Comparison of ENCODE assay signal across 26 cellular contexts in the genomic region with DNA sequence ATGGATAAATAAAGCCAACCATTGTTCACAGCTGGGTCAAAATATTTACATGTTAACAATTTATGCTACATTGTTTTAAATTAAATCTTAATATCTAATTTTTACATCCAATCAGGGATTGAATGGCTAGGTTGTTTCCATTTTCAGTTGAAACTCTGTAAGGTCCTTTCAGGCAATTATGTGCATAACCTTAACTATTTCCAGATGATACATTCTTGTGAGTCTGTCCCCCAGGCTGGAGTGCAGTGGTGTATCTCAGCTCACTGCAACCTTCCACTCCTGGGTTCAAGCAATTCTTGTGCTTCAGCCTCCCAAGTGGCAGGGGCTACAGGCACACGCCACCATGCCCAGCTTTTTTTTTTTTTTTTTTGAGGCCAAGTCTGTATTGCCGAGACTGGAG. TPM values are rescaled to one million over a fixed set of nuclear protein-coding genes. Genes with fewer than 3 reads are reported as not detected.
A peak's percentile ranks its signal among the peaks of the same experiment; 100 is the strongest.
DNase-seq lines count a peak whose midpoint lies in the region; ATAC-seq and TF ChIP-seq lines count a peak whose summit lies in the region.
"Had no signal": no experiment of that assay in that cellular context is flagged by ENCODE, and none has a peak within 500 bp of the region (broad histone marks: within the 10 kb centered on the region; RNA-seq: fewer than 3 reads in every experiment).

No MANE protein-coding gene starts in this region.

- H3K27me3 ChIP-seq in adipocyte (replicated peaks; ENCODE audit: control insufficient read depth, insufficient read depth, low read length) (no peaks in the 10 kb centered on the region), transverse colon (no peaks in the 10 kb centered on the region)
- H3K27me3 ChIP-seq: SJCRH30 had no signal

- H3K9ac ChIP-seq in adipocyte (ENCODE audit: low read length) = no peak overlapping the region
- H3K9ac ChIP-seq: KMS-11 had no signal

- CTCF ChIA-PET in RWPE1 (lab: Yijun Ruan, JAX) = interaction anchor here (0.6 kb wide), 1 partner anchor 31 kb away, joined by 4 read pairs; no protein-coding TSS in a partner anchor

- H3K4me3 ChIP-seq in adipocyte (ENCODE audit: low read length) = no peak overlapping the region
- H3K4me3 ChIP-seq in transverse colon = no peak overlapping the region
- H3K4me3 ChIP-seq: GM12878, HAP-1, SJCRH30 had no signal

- 92% methylated on average over 2 of the region's 2 CpGs; no CpG with 5 or more reads in 1 of the 2 donors for WGBS in transverse colon (ENCODE audit: low coverage in 1 of 2), 2 donors

- no peaks in the 10 kb centered on the region for H3K9me3 Mint-ChIP-seq in nephron
- H3K9me3 Mint-ChIP-seq: CD8-positive, alpha-beta T cell; HFFc6; IgD-negative memory B cell had no signal

- TF ChIP-seq CTCF in RWPE1 (conservative IDR thresholded peaks at IDR 0.05; ENCODE audit: low read depth) (no peak), nephron (IDR thresholded peaks at IDR 0.05; ENCODE audit: unreplicated experiment in 3 of 3) (no peak), transverse colon (IDR thresholded peaks at IDR 0.05) (no peak)

- peaks cover 65% of the 10 kb centered on the region for H3K4me1 Mint-ChIP-seq in nephron

- H3K4me3 Mint-ChIP-seq in nephron = no peak overlapping the region
- H3K4me3 Mint-ChIP-seq: B cell; CD8-positive, alpha-beta T cell; HFFc6; IgD-negative memory B cell had no signal

- H3K36me3 ChIP-seq in adipocyte (ENCODE audit: control insufficient read depth, insufficient read depth, low read length, severe bottlenecking) (peaks cover 15% of the 10 kb centered on the region), transverse colon (no peaks in the 10 kb centered on the region)
- H3K36me3 ChIP-seq: HAP-1 had no signal

- no peak for TF ChIP-seq POLR2A in transverse colon (IDR thresholded peaks at IDR 0.05)

- H3K27ac ChIP-seq in RWPE1 = peak overlapping the region; percentile 47
- H3K27ac ChIP-seq in transverse colon = peak overlapping the region in 3 of 4 donors; percentile 4 to 100 (median 24)
- H3K27ac ChIP-seq: C4-2B, KMS-11, SJCRH30 had no signal

- POLR2A ChIA-PET in RWPE1 (lab: Yijun Ruan, JAX; ENCODE audit: low non-redundant PET) = interaction anchor here (0.6 to 0.9 kb wide), 2 partner anchors 10 to 19 kb away, joined by 4 read pairs; no protein-coding TSS in a partner anchor

- H3K4me1 ChIP-seq in adipocyte (ENCODE audit: control insufficient read depth, insufficient read depth, low read length) = peaks cover 60% of the 10 kb centered on the region
- peaks cover 27 to 77% (median 61%) of the 10 kb centered on the region in 4 donors for H3K4me1 ChIP-seq in transverse colon

- peak overlapping the region in 2 of 3 experiments; percentile 33 to 48 for H3K27ac Mint-ChIP-seq in nephron
- H3K27ac Mint-ChIP-seq: B cell; CD8-positive, alpha-beta T cell; IgD-negative memory B cell had no signal

- peaks cover 26% of the 10 kb centered on the region for H3K36me3 Mint-ChIP-seq in nephron (ENCODE audit: low read depth)
- H3K36me3 Mint-ChIP-seq: CD8-positive, alpha-beta T cell had no signal

- ATAC-seq in HG03280 (IDR thresholded peaks at IDR 0.05; ENCODE audit: unreplicated experiment) = no peak
- ATAC-seq: CD8-positive, alpha-beta T cell; GM12878 had no signal

- in situ Hi-C loops in transverse colon (cut with MboI; ENCODE audit: low pct_ligation_motif_present in 1 of 4, low pct_unique_long_range_greater_than_20kb in 1 of 4, low sequenced_read_pairs in 3 of 4) = no loop called here

- H3K9me3 ChIP-seq in adipocyte (ENCODE audit: control insufficient read depth, low read length) (no peaks in the 10 kb centered on the region), transverse colon (no peaks in the 10 kb centered on the region)
- H3K9me3 ChIP-seq: Caco-2, HAP-1, SJCRH30 had no signal

- no peak for DNase-seq in RWPE1 (ENCODE audit: low spot score)
- DNase-seq in adipocyte (ENCODE audit: low read depth) = peak; percentile 64
- no peak for DNase-seq in transverse colon
- DNase-seq in kidney tubule cell (ENCODE audit: low spot score) = no peak
- DNase-seq in dermis blood vessel endothelial cell = no peak
- DNase-seq: Caco-2; CD8-positive, alpha-beta T cell; EL; GDM1; GOT3; HFFc6; MM.1S; NCI-H2029; NCI-H446; NCI-H524 treated with DMSO at 0.1 percent for 48 hours; NCI-H774; SJCRH30 had no signal

- intact Hi-C loops in transverse colon (cut with DNase I; ENCODE audit: low total_unique reads) = no loop called here

- no peak for TF ChIP-seq EP300 in transverse colon (IDR thresholded peaks at IDR 0.05; ENCODE audit: low read depth)

- H3K27me3 Mint-ChIP-seq in nephron (ENCODE audit: low read depth) = peaks cover 5% of the 10 kb centered on the region

RNA-seq across cellular contexts. Expression of a gene that starts 10.4 kb away (rescaled TPM):
- 10 to 100 TPM; 54.9 to 75.6 (median 69.6) TPM for total RNA-seq in transverse colon
- total RNA-seq in dermis blood vessel endothelial cell = 13.8 and 16.3 TPM in 2 replicates

RNA-seq across cellular contexts. Expression of a gene that starts 39.7 kb away (rescaled TPM):
- total RNA-seq in transverse colon = not detected
- not detected in 2 replicates for total RNA-seq in dermis blood vessel endothelial cell
- total RNA-seq: A673; B cell; Caco-2; CD8-positive, alpha-beta T cell; GM12878; HFFc6; SJCRH30 had no signal
